37 cellular contexts compared by ENCODE assay signal in the genomic region with DNA sequence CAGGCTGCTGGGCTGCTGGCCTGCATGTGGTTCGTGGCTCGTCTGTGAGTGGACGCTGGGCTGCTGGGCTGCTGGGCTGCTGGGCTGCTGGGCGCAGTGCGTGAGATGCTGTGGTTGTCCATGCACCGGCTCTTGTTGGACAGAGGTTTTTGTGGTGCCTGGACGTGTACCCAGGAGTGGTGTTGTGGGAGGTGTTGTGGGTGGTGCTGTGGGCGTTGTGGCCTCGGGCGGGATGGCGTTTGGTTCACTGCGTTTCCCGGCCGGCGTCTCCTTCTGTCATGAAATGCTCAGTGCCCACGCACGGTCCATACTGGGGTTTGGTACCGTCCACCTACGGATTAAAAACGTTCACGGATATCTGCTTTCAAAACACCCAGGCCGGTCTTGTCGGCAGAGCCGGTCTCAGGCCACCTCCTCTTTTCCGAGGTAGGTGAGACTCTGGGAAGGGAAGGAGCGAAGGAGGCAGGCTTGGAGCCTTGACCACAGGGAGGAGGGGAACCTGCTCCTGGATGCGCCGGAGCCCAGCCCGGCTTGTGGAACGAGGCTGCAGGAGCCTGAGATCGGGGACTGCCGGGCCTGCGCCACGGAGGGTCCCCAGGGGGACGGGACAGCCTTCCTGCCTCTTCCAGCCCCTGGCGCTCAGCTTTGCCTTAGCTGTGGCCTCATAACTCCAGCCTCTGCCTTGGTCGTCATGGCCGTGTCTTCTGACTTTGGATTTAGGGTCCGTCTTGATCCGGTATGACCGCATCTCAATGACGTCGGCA. TPM values are rescaled to one million over a fixed set of nuclear protein-coding genes. Genes with fewer than 3 reads are reported as not detected.
"Had no signal": no experiment of that assay in that cellular context is flagged by ENCODE, and none has a peak within 500 bp of the region (broad histone marks: within the 10 kb centered on the region; RNA-seq: fewer than 3 reads in every experiment).

No MANE protein-coding gene starts in this region.

- H3K4me3 ChIP-seq: adrenal gland, body of pancreas, breast epithelium, K562, Peyer's patch had no signal

- H3K9me3 Mint-ChIP-seq: activated B cell treated with CpG ODN at 0.5 μM for 24 hours; activated CD4-positive, alpha-beta memory T cell treated with anti-CD3 and anti-CD28 coated beads for 36 hours; activated naive CD4-positive, alpha-beta T cell treated with anti-CD3 and anti-CD28 coated beads for 36 hours; activated naive CD4-positive, alpha-beta T cell treated with anti-CD3 and anti-CD28 coated beads, Interleukin-2, amount 50 U/mL, for 72 hours; activated T-cell treated with anti-CD3 and anti-CD28 coated beads, Interleukin-2, amount 50 U/mL, for 4 hours; activated T-helper 1 cell treated with anti-CD3 and anti-CD28 coated beads, Interleukin-12 subunit alpha, Interleukin-12 subunit beta, Interleukin-2, Interleukin-4 antibody, amounts not matched to agents 30 ng/mL and 10 ng/mL and 1 ng/mL, durations not matched to agents 14 hours and 24 hours and 36 hours; T-cell had no signal

- H3K36me3 Mint-ChIP-seq: activated CD4-positive, alpha-beta memory T cell treated with anti-CD3 and anti-CD28 coated beads for 36 hours; activated naive CD4-positive, alpha-beta T cell treated with anti-CD3 and anti-CD28 coated beads, Interleukin-2, amount 50 U/mL, for 72 hours; T-cell had no signal

- H3K27me3 Mint-ChIP-seq: activated CD4-positive, alpha-beta memory T cell treated with anti-CD3 and anti-CD28 coated beads for 36 hours had no signal

- H3K27ac Mint-ChIP-seq: activated B cell treated with CpG ODN at 0.5 μM for 24 hours; activated CD4-positive, alpha-beta memory T cell treated with anti-CD3 and anti-CD28 coated beads for 36 hours; activated naive CD4-positive, alpha-beta T cell treated with anti-CD3 and anti-CD28 coated beads for 36 hours; activated naive CD4-positive, alpha-beta T cell treated with anti-CD3 and anti-CD28 coated beads, Interleukin-2, amount 50 U/mL, for 72 hours; activated T-helper 1 cell treated with anti-CD3 and anti-CD28 coated beads, Interleukin-12 subunit alpha, Interleukin-12 subunit beta, Interleukin-2, Interleukin-4 antibody, amounts not matched to agents 30 ng/mL and 10 ng/mL and 1 ng/mL, durations not matched to agents 14 hours and 24 hours and 36 hours; T-cell had no signal

- H3K9me3 ChIP-seq: adrenal gland, Peyer's patch had no signal

- DNase-seq: activated B cell treated with CpG ODN at 0.5 μM for 24 hours; activated CD4-positive, alpha-beta memory T cell treated with anti-CD3 and anti-CD28 coated beads for 36 hours; activated CD4-positive, alpha-beta T cell treated with anti-CD3 and anti-CD28 coated beads for 4 hours; activated CD4-positive, alpha-beta T cell treated with anti-CD3 and anti-CD28 coated beads, Interleukin-2, amount 50 U/mL, for 1 hour; activated CD4-positive, CD25-positive, alpha-beta regulatory T cell treated with anti-CD3 and anti-CD28 coated beads, Interleukin-2, amount 50 U/mL, for 72 hours; activated CD8-positive, alpha-beta memory T cell treated with anti-CD3 and anti-CD28 coated beads, Interleukin-2, amount 50 U/mL, for 4 hours; activated gamma-delta T cell treated with Interleukin-2 at 50 U/mL for 16 hours; activated naive CD4-positive, alpha-beta T cell treated with anti-CD3 and anti-CD28 coated beads for 36 hours; activated T-cell treated with anti-CD3 and anti-CD28 coated beads for 4 hours; activated T-cell treated with anti-CD3 and anti-CD28 coated beads, Interleukin-2, amount 50 U/mL, for 4 hours; adrenal gland; body of pancreas; NCI-H1105; NCI-H1417 treated with DMSO at 0.1 percent for 48 hours; NCI-H1694; NCI-H2029; NCI-H510A; NCI-H526; NCI-H748 treated with DMSO at 0.1 percent for 48 hours; NK-92 treated with Interleukin-12 subunit alpha and Interleukin-12 subunit beta, amount 100 ng/mL, for 24 hours; PC-3; Peyer's patch; RPMI8226; SIG-M5; T-cell; T-helper 2 cell; T-helper 9 cell had no signal

- FAIRE-seq: astrocyte, K562 had no signal

- H3K4me3 Mint-ChIP-seq: activated B cell treated with CpG ODN at 0.5 μM for 24 hours; activated CD4-positive, alpha-beta memory T cell treated with anti-CD3 and anti-CD28 coated beads for 36 hours; activated naive CD4-positive, alpha-beta T cell treated with anti-CD3 and anti-CD28 coated beads for 36 hours; activated T-cell treated with anti-CD3 and anti-CD28 coated beads, Interleukin-2, amount 50 U/mL, for 4 hours; activated T-helper 1 cell treated with anti-CD3 and anti-CD28 coated beads, Interleukin-12 subunit alpha, Interleukin-12 subunit beta, Interleukin-2, Interleukin-4 antibody, amounts not matched to agents 30 ng/mL and 10 ng/mL and 1 ng/mL, durations not matched to agents 14 hours and 24 hours and 36 hours; T-cell had no signal

- H3K27me3 ChIP-seq: adrenal gland, body of pancreas, Peyer's patch had no signal

- H3K27ac ChIP-seq: adrenal gland, body of pancreas, breast epithelium, Peyer's patch, VCaP had no signal

- H3K36me3 ChIP-seq: adrenal gland, breast epithelium, Peyer's patch had no signal

- H3K4me1 Mint-ChIP-seq: activated B cell treated with CpG ODN at 0.5 μM for 24 hours, T-cell had no signal

- ATAC-seq: activated naive CD4-positive, alpha-beta T cell treated with anti-CD3 and anti-CD28 coated beads, Interleukin-2, amount 50 U/mL, for 72 hours; activated T-cell treated with anti-CD3 and anti-CD28 coated beads, Interleukin-2, amount 50 U/mL, for 4 hours; body of pancreas; K562; PC-3; SK-N-SH treated with all-trans-retinoic acid at 6 μM for 48 hours; T-cell had no signal

RNA-seq across cellular contexts. Expression of gene GNG13, which starts 29.8 kb away (rescaled TPM):
- total RNA-seq: activated B cell treated with CpG ODN at 0.5 μM for 24 hours; activated CD4-positive, alpha-beta memory T cell treated with anti-CD3 and anti-CD28 coated beads for 36 hours; activated naive CD4-positive, alpha-beta T cell treated with anti-CD3 and anti-CD28 coated beads for 36 hours; activated naive CD4-positive, alpha-beta T cell treated with anti-CD3 and anti-CD28 coated beads, Interleukin-2, amount 50 U/mL, for 72 hours; activated T-cell treated with anti-CD3 and anti-CD28 coated beads, Interleukin-2, amount 50 U/mL, for 4 hours; activated T-helper 1 cell treated with anti-CD3 and anti-CD28 coated beads, Interleukin-12 subunit alpha, Interleukin-12 subunit beta, Interleukin-2, Interleukin-4 antibody, amounts not matched to agents 30 ng/mL and 10 ng/mL and 1 ng/mL, durations not matched to agents 14 hours and 24 hours and 36 hours; adrenal gland; astrocyte; body of pancreas; breast epithelium; cardiac septum; K562; M059J; PC-3; SK-MEL-5; T-cell had no signal
- polyA plus RNA-seq: adrenal gland, K562 had no signal
